In the genomic region with DNA sequence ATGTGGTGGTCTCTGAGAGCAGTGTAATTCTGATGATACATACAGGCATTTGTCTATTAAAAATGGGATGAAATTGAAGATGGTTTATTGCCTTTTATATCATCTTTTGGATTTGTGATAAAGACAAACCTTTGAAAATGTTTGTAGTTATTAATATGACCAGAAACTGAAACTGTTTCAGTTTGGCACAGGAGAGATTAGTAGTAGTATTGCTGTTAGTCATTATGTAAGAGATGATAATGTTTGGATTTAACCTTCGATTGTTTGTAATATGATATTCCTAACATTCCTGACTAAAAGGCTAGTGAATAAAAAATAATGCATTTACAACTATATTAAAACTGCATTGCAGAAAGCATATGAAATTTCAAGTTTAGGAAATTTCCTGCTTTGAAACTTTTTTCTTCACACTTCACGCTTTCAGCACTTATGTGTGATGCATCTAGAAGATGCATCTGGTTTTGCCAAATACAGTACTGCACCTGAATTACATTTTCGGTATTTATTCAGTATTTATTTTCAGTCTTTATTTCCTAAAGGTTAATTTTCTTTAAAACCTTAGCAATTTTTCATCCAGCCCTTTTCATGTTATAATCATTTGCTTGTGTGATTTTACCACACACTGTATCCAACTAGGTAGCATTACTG, we compare ENCODE assay signal across 1 cellular context.
TF ChIP-seq lines count a peak whose summit lies in the region.

No MANE protein-coding gene starts in this region.

TF ChIP-seq in K562, 482 proteins besides CTCF, POLR2A, EP300 and RAD21 (continued from another document):
- TF ChIP-seq, protein P1, sequence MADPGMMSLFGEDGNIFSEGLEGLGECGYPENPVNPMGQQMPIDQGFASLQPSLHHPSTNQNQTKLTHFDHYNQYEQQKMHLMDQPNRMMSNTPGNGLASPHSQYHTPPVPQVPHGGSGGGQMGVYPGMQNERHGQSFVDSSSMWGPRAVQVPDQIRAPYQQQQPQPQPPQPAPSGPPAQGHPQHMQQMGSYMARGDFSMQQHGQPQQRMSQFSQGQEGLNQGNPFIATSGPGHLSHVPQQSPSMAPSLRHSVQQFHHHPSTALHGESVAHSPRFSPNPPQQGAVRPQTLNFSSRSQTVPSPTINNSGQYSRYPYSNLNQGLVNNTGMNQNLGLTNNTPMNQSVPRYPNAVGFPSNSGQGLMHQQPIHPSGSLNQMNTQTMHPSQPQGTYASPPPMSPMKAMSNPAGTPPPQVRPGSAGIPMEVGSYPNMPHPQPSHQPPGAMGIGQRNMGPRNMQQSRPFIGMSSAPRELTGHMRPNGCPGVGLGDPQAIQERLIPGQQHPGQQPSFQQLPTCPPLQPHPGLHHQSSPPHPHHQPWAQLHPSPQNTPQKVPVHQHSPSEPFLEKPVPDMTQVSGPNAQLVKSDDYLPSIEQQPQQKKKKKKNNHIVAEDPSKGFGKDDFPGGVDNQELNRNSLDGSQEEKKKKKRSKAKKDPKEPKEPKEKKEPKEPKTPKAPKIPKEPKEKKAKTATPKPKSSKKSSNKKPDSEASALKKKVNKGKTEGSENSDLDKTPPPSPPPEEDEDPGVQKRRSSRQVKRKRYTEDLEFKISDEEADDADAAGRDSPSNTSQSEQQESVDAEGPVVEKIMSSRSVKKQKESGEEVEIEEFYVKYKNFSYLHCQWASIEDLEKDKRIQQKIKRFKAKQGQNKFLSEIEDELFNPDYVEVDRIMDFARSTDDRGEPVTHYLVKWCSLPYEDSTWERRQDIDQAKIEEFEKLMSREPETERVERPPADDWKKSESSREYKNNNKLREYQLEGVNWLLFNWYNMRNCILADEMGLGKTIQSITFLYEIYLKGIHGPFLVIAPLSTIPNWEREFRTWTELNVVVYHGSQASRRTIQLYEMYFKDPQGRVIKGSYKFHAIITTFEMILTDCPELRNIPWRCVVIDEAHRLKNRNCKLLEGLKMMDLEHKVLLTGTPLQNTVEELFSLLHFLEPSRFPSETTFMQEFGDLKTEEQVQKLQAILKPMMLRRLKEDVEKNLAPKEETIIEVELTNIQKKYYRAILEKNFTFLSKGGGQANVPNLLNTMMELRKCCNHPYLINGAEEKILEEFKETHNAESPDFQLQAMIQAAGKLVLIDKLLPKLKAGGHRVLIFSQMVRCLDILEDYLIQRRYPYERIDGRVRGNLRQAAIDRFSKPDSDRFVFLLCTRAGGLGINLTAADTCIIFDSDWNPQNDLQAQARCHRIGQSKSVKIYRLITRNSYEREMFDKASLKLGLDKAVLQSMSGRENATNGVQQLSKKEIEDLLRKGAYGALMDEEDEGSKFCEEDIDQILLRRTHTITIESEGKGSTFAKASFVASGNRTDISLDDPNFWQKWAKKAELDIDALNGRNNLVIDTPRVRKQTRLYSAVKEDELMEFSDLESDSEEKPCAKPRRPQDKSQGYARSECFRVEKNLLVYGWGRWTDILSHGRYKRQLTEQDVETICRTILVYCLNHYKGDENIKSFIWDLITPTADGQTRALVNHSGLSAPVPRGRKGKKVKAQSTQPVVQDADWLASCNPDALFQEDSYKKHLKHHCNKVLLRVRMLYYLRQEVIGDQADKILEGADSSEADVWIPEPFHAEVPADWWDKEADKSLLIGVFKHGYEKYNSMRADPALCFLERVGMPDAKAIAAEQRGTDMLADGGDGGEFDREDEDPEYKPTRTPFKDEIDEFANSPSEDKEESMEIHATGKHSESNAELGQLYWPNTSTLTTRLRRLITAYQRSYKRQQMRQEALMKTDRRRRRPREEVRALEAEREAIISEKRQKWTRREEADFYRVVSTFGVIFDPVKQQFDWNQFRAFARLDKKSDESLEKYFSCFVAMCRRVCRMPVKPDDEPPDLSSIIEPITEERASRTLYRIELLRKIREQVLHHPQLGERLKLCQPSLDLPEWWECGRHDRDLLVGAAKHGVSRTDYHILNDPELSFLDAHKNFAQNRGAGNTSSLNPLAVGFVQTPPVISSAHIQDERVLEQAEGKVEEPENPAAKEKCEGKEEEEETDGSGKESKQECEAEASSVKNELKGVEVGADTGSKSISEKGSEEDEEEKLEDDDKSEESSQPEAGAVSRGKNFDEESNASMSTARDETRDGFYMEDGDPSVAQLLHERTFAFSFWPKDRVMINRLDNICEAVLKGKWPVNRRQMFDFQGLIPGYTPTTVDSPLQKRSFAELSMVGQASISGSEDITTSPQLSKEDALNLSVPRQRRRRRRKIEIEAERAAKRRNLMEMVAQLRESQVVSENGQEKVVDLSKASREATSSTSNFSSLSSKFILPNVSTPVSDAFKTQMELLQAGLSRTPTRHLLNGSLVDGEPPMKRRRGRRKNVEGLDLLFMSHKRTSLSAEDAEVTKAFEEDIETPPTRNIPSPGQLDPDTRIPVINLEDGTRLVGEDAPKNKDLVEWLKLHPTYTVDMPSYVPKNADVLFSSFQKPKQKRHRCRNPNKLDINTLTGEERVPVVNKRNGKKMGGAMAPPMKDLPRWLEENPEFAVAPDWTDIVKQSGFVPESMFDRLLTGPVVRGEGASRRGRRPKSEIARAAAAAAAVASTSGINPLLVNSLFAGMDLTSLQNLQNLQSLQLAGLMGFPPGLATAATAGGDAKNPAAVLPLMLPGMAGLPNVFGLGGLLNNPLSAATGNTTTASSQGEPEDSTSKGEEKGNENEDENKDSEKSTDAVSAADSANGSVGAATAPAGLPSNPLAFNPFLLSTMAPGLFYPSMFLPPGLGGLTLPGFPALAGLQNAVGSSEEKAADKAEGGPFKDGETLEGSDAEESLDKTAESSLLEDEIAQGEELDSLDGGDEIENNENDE (IDR thresholded peaks at IDR 0.05; ENCODE audit: low read depth, low read length) = no peak
- TF ChIP-seq SNRNP70 (optimal IDR thresholded peaks at IDR 0.05; ENCODE audit: low read depth, low read length) (no peak), SRF (CRISPR knock-in tag; IDR thresholded peaks at IDR 0.05) (no peak), MYNN (IDR thresholded peaks at IDR 0.05) (no peak), MYNN (CRISPR knock-in tag; IDR thresholded peaks at IDR 0.05) (no peak), NFATC3 (IDR thresholded peaks at IDR 0.05) (no peak), ZNF696 (CRISPR knock-in tag; conservative IDR thresholded peaks at IDR 0.05) (no peak), U2AF2 (optimal IDR thresholded peaks at IDR 0.05; ENCODE audit: low read depth, low read length) (no peak)
- TF ChIP-seq, protein P2, sequence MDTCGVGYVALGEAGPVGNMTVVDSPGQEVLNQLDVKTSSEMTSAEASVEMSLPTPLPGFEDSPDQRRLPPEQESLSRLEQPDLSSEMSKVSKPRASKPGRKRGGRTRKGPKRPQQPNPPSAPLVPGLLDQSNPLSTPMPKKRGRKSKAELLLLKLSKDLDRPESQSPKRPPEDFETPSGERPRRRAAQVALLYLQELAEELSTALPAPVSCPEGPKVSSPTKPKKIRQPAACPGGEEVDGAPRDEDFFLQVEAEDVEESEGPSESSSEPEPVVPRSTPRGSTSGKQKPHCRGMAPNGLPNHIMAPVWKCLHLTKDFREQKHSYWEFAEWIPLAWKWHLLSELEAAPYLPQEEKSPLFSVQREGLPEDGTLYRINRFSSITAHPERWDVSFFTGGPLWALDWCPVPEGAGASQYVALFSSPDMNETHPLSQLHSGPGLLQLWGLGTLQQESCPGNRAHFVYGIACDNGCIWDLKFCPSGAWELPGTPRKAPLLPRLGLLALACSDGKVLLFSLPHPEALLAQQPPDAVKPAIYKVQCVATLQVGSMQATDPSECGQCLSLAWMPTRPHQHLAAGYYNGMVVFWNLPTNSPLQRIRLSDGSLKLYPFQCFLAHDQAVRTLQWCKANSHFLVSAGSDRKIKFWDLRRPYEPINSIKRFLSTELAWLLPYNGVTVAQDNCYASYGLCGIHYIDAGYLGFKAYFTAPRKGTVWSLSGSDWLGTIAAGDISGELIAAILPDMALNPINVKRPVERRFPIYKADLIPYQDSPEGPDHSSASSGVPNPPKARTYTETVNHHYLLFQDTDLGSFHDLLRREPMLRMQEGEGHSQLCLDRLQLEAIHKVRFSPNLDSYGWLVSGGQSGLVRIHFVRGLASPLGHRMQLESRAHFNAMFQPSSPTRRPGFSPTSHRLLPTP (IDR thresholded peaks at IDR 0.05; ENCODE audit: borderline replicate concordance, extremely low read depth, insufficient read length) = no peak
- TF ChIP-seq, protein P3, sequence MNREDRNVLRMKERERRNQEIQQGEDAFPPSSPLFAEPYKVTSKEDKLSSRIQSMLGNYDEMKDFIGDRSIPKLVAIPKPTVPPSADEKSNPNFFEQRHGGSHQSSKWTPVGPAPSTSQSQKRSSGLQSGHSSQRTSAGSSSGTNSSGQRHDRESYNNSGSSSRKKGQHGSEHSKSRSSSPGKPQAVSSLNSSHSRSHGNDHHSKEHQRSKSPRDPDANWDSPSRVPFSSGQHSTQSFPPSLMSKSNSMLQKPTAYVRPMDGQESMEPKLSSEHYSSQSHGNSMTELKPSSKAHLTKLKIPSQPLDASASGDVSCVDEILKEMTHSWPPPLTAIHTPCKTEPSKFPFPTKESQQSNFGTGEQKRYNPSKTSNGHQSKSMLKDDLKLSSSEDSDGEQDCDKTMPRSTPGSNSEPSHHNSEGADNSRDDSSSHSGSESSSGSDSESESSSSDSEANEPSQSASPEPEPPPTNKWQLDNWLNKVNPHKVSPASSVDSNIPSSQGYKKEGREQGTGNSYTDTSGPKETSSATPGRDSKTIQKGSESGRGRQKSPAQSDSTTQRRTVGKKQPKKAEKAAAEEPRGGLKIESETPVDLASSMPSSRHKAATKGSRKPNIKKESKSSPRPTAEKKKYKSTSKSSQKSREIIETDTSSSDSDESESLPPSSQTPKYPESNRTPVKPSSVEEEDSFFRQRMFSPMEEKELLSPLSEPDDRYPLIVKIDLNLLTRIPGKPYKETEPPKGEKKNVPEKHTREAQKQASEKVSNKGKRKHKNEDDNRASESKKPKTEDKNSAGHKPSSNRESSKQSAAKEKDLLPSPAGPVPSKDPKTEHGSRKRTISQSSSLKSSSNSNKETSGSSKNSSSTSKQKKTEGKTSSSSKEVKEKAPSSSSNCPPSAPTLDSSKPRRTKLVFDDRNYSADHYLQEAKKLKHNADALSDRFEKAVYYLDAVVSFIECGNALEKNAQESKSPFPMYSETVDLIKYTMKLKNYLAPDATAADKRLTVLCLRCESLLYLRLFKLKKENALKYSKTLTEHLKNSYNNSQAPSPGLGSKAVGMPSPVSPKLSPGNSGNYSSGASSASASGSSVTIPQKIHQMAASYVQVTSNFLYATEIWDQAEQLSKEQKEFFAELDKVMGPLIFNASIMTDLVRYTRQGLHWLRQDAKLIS (CRISPR knock-in tag; IDR thresholded peaks at IDR 0.05) = no peak
- TF ChIP-seq, protein P4, sequence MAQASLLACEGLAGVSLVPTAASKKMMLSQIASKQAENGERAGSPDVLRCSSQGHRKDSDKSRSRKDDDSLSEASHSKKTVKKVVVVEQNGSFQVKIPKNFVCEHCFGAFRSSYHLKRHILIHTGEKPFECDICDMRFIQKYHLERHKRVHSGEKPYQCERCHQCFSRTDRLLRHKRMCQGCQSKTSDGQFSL (CRISPR knock-in tag; IDR thresholded peaks at IDR 0.05) = no peak
- TF ChIP-seq, protein P4 (tag; IDR thresholded peaks at IDR 0.05) = no peak
- TF ChIP-seq, protein P5, sequence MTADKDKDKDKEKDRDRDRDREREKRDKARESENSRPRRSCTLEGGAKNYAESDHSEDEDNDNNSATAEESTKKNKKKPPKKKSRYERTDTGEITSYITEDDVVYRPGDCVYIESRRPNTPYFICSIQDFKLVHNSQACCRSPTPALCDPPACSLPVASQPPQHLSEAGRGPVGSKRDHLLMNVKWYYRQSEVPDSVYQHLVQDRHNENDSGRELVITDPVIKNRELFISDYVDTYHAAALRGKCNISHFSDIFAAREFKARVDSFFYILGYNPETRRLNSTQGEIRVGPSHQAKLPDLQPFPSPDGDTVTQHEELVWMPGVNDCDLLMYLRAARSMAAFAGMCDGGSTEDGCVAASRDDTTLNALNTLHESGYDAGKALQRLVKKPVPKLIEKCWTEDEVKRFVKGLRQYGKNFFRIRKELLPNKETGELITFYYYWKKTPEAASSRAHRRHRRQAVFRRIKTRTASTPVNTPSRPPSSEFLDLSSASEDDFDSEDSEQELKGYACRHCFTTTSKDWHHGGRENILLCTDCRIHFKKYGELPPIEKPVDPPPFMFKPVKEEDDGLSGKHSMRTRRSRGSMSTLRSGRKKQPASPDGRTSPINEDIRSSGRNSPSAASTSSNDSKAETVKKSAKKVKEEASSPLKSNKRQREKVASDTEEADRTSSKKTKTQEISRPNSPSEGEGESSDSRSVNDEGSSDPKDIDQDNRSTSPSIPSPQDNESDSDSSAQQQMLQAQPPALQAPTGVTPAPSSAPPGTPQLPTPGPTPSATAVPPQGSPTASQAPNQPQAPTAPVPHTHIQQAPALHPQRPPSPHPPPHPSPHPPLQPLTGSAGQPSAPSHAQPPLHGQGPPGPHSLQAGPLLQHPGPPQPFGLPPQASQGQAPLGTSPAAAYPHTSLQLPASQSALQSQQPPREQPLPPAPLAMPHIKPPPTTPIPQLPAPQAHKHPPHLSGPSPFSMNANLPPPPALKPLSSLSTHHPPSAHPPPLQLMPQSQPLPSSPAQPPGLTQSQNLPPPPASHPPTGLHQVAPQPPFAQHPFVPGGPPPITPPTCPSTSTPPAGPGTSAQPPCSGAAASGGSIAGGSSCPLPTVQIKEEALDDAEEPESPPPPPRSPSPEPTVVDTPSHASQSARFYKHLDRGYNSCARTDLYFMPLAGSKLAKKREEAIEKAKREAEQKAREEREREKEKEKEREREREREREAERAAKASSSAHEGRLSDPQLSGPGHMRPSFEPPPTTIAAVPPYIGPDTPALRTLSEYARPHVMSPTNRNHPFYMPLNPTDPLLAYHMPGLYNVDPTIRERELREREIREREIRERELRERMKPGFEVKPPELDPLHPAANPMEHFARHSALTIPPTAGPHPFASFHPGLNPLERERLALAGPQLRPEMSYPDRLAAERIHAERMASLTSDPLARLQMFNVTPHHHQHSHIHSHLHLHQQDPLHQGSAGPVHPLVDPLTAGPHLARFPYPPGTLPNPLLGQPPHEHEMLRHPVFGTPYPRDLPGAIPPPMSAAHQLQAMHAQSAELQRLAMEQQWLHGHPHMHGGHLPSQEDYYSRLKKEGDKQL (CRISPR knock-in tag; IDR thresholded peaks at IDR 0.05; ENCODE audit: borderline replicate concordance) = no peak
TF ChIP-seq in K562: peak in this region for 0.
